Comparison of ENCODE assay signal across 24 cellular contexts in genomic region chr10:6199131-6199733, GRCh38. TPM values are rescaled to one million over a fixed set of nuclear protein-coding genes. Genes with fewer than 3 reads are reported as not detected.
A peak's percentile ranks its signal among the peaks of the same experiment; 100 is the strongest.
DNase-seq lines count a peak whose midpoint lies in the region; ATAC-seq and TF ChIP-seq lines count a peak whose summit lies in the region.
"Had no signal": no experiment of that assay in that cellular context is flagged by ENCODE, and none has a peak within 500 bp of the region (broad histone marks: within the 10 kb centered on the region; RNA-seq: fewer than 3 reads in every experiment).

No MANE protein-coding gene starts in this region.

- H3K27ac Mint-ChIP-seq in neural crest cell (ENCODE audit: unreplicated experiment): no peak overlapping the region
- H3K27ac Mint-ChIP-seq: effector memory CD8-positive, alpha-beta T cell had no signal

- H3K9me3 ChIP-seq in left ventricle myocardium inferior (replicated peaks) (no peaks in the 10 kb centered on the region), OCI-LY7 (ENCODE audit: low read length) (no peaks in the 10 kb centered on the region)
- H3K9me3 ChIP-seq: colonic mucosa, right atrium auricular region had no signal

- no peak overlapping the region for H2AFZ ChIP-seq in OCI-LY7 (ENCODE audit: low read length)
- H2AFZ ChIP-seq: PC-9 had no signal

- H3K27ac ChIP-seq in left ventricle myocardium inferior (replicated peaks) (peak overlapping the region; percentile 98), OCI-LY7 (ENCODE audit: low read depth, low read length, poor library complexity, severe bottlenecking) (peak overlapping the region; percentile 5)
- H3K27ac ChIP-seq: colonic mucosa, PC-9, right atrium auricular region had no signal

- no peaks in the 10 kb centered on the region for H3K9me3 Mint-ChIP-seq in neural crest cell
- H3K9me3 Mint-ChIP-seq: activated T-helper 1 cell treated with anti-CD3 and anti-CD28 coated beads, Interleukin-12 subunit alpha, Interleukin-12 subunit beta, Interleukin-2, Interleukin-4 antibody, amounts not matched to agents 30 ng/mL and 10 ng/mL and 1 ng/mL, durations not matched to agents 14 hours and 24 hours and 36 hours; effector memory CD8-positive, alpha-beta T cell had no signal

- H3K4me3 ChIP-seq in left ventricle myocardium inferior: no peak overlapping the region
- H3K4me3 ChIP-seq in OCI-LY7 (ENCODE audit: low read depth, low read length, poor library complexity, severe bottlenecking): no peak overlapping the region
- H3K4me3 ChIP-seq: colonic mucosa, K562, PC-9, right atrium auricular region had no signal

- H3K4me3 Mint-ChIP-seq in neural crest cell: peak overlapping the region; percentile 43

- peaks cover 66% of the 10 kb centered on the region for H3K4me1 ChIP-seq in left ventricle myocardium inferior
- peaks cover 47% of the 10 kb centered on the region for H3K4me1 ChIP-seq in OCI-LY7 (ENCODE audit: insufficient read depth, low read length, poor library complexity, severe bottlenecking)

- H3K36me3 ChIP-seq in left ventricle myocardium inferior: no peaks in the 10 kb centered on the region
- H3K36me3 ChIP-seq in OCI-LY7 (ENCODE audit: insufficient read depth, low read length): peaks cover 6% of the 10 kb centered on the region; the same call in 1 of the 2 replicates
- H3K36me3 ChIP-seq: colonic mucosa, right atrium auricular region had no signal

- H4K20me1 ChIP-seq in OCI-LY7 (ENCODE audit: insufficient read depth, low read length): peaks cover 5% of the 10 kb centered on the region; the same call in 1 of the 2 replicates

- peaks cover 17% of the 10 kb centered on the region for H3K4me1 Mint-ChIP-seq in neural crest cell

- peaks cover 44% of the 10 kb centered on the region for H3K27me3 Mint-ChIP-seq in neural crest cell (ENCODE audit: low read depth)
- H3K27me3 Mint-ChIP-seq: effector memory CD8-positive, alpha-beta T cell had no signal

- no peaks in the 10 kb centered on the region for H3K9me2 ChIP-seq in OCI-LY7 (ENCODE audit: insufficient read depth, low read length)

- H3K36me3 Mint-ChIP-seq in neural crest cell (ENCODE audit: low read depth): no peaks in the 10 kb centered on the region

- no peaks in the 10 kb centered on the region for H3K27me3 ChIP-seq in left ventricle myocardium inferior (ENCODE audit: low read depth)
- H3K27me3 ChIP-seq: colonic mucosa, right atrium auricular region had no signal

- POLR2A ChIA-PET in OCI-LY7 (lab: Charles Lee): interaction anchor here (0.6 to 2.5 kb wide), 13 partner anchors 8 to 1232 kb away, joined by 3 to 13 read pairs (median 4); no protein-coding TSS in a partner anchor

- no peak for TF ChIP-seq CTCF in left ventricle myocardium inferior (IDR thresholded peaks at IDR 0.05; ENCODE audit: borderline replicate concordance)
- TF ChIP-seq CTCF in OCI-LY7 (conservative IDR thresholded peaks at IDR 0.05; ENCODE audit: low read length): no peak
- no peak for TF ChIP-seq CTCF in neural crest cell (conservative IDR thresholded peaks at IDR 0.05)

- H3K4me2 ChIP-seq in OCI-LY7 (ENCODE audit: low read length): peak overlapping the region; percentile 82
- H3K4me2 ChIP-seq: PC-9 had no signal

- intact Hi-C loops in left ventricle myocardium inferior (cut with micrococcal nuclease) (no loop called here), left ventricle myocardium superior (cut with micrococcal nuclease) (no loop called here), OCI-LY7 (cut with micrococcal nuclease; ENCODE audit: unreplicated experiment) (no loop called here)

- BruUV-seq in OCI-LY7 (replicated peaks; lab: Mats Ljungman, UMichigan): no TSS peak

- CTCF ChIA-PET in OCI-LY7 (lab: Charles Lee; ENCODE audit: unreplicated experiment): interaction anchor here (0.6 to 1.0 kb wide), 2 partner anchors 27 to 38 kb away, joined by 3 to 5 read pairs; no protein-coding TSS in a partner anchor

- peaks cover 9% of the 10 kb centered on the region for H3K79me2 ChIP-seq in OCI-LY7 (ENCODE audit: insufficient read depth, low read depth, low read length)

- ATAC-seq in left ventricle myocardium superior (no peak), HG02973 (IDR thresholded peaks at IDR 0.05; ENCODE audit: unreplicated experiment) (no peak)
- ATAC-seq: effector memory CD8-positive, alpha-beta T cell; esophagus mucosa; HCT116; K562 had no signal

- DNase-seq in left ventricle myocardium inferior: no peak
- no peak for DNase-seq in left ventricle myocardium superior
- no peak for DNase-seq in OCI-LY7 (ENCODE audit: low spot score)
- DNase-seq in neural crest cell (ENCODE audit: low read depth, low spot score): no peak
- no peak for DNase-seq in NCI-H187 (lab: John Stamatoyannopoulos, UW)
- no peak for DNase-seq in NCI-H69 (lab: John Stamatoyannopoulos, UW)
- no peak for DNase-seq in NCI-H2227 (lab: John Stamatoyannopoulos, UW; ENCODE audit: unreplicated experiment)
- DNase-seq: activated CD4-positive, CD25-positive, alpha-beta regulatory T cell treated with anti-CD3 and anti-CD28 coated beads, Interleukin-2, amount 50 U/mL, for 72 hours; colonic mucosa; DMS79; effector memory CD8-positive, alpha-beta T cell; foreskin melanocyte; hypothalamus; NCI-H1436 treated with DMSO at 0.1 percent for 48 hours; NCI-H226; PC-9; SHP77; stimulated activated CD4-positive, alpha-beta T cell treated with anti-CD3 and anti-CD28 coated beads, Interleukin-12 subunit alpha, Interleukin-12 subunit beta, amount 100 ng/mL, for 4 hours had no signal

RNA-seq across cellular contexts. Expression of gene PFKFB3, which starts 3.5 kb away (rescaled TPM):
- total RNA-seq in left ventricle myocardium inferior (14.1 TPM), left ventricle myocardium superior (30.8 TPM), OCI-LY7 (2022) (36.7 and 50.7 TPM in 2 replicates), neural crest cell (36.7 and 39.3 TPM in 2 replicates)
- 29.0 and 33.7 TPM in 2 replicates for total RNA-seq in OCI-LY7 (2014; rRNA removed; shearing (Covaris generic))
